In the genomic region with DNA sequence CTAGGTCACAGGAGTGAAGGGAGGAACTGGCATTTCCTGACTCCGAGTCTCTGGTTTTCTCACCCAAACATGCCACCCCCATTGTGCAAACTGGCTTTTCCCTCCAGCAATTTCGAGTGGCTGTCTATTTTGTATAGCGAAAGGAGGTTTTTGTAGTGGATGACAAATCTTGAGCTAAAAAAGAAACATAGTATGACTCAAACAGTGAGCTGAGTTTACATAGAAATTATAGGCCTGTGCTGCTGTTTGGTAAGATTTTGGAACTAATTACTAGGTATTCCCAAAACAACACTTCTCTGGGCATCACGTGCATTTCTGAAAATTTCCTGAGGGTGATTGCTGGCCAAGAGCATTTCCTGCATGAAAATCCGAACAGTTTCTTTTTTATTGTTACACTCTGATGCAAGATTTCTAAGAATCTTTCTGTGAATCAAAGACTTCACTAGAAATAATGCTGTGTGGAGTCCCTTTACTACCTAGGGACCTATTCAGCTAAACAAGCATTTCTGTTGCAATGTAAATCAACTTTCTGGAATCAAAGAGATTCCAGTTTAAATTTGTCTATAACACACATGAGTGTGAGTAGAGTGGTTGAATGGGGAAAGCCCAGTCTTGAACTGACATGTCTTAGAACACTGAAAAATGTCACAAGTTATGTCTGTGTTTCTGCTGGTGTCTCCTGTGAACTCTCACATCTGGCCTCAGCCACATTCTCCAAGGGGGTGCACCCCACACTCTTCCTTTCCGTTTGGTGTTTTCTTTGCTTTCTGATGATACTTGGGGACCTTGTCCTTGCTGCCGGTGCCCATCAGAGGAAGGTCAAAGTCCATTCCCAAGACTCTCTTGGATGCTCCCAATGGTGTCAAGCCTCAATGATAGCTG, we compare ENCODE assay signal across 8 cellular contexts. TPM values are rescaled to one million over a fixed set of nuclear protein-coding genes. Genes with fewer than 3 reads are reported as not detected.
A peak's percentile ranks its signal among the peaks of the same experiment; 100 is the strongest.
DNase-seq lines count a peak whose midpoint lies in the region; ATAC-seq and TF ChIP-seq lines count a peak whose summit lies in the region.

No MANE protein-coding gene starts in this region.

- H3K79me2 ChIP-seq in osteoblast (ENCODE audit: insufficient read depth, low read length): no peaks in the 10 kb centered on the region
- no peaks in the 10 kb centered on the region for H3K79me2 ChIP-seq in PC-3 (ENCODE audit: low read length)
- no peaks in the 10 kb centered on the region for H3K79me2 ChIP-seq in neural progenitor cell (ENCODE audit: low read depth)

- DNase-seq in GM13977 (ENCODE audit: low spot score) (peak; percentile 36), SK-MEL-5 (ENCODE audit: low read depth, low spot score) (peak; percentile 66), osteoblast (ENCODE audit: insufficient read length, low spot score, missing footprints) (no peak), SHP77 treated with DMSO at 0.1 percent for 48 hours (lab: John Stamatoyannopoulos, UW) (no peak), PC-3 (no peak), activated gamma-delta T cell (lab: John Stamatoyannopoulos, UW) (no peak), neural progenitor cell (ENCODE audit: low spot score) (no peak)

- peaks cover 11% of the 10 kb centered on the region for H3K4me1 Mint-ChIP-seq in neural progenitor cell

- H3K36me3 ChIP-seq in osteoblast (ENCODE audit: insufficient read depth, low read length) (no peaks in the 10 kb centered on the region), PC-3 (ENCODE audit: low read depth, low read length) (no peaks in the 10 kb centered on the region), neural progenitor cell (no peaks in the 10 kb centered on the region)

- H3K9me3 ChIP-seq in osteoblast (ENCODE audit: low read depth, low read length): no peaks in the 10 kb centered on the region
- H3K9me3 ChIP-seq in PC-3 (ENCODE audit: low read length): no peaks in the 10 kb centered on the region
- no peaks in the 10 kb centered on the region for H3K9me3 ChIP-seq in neural progenitor cell (ENCODE audit: low read depth)

- no peak overlapping the region for H2AFZ ChIP-seq in osteoblast (ENCODE audit: low read length)
- H2AFZ ChIP-seq in PC-3 (ENCODE audit: low read length): no peak overlapping the region
- H2AFZ ChIP-seq in neural progenitor cell (replicated peaks): no peak overlapping the region

- H4K20me1 ChIP-seq in osteoblast (ENCODE audit: insufficient read depth, low read length) (no peaks in the 10 kb centered on the region), PC-3 (ENCODE audit: low read length) (no peaks in the 10 kb centered on the region), neural progenitor cell (ENCODE audit: low read depth) (no peaks in the 10 kb centered on the region)

- no peaks in the 10 kb centered on the region for H3K36me3 Mint-ChIP-seq in neural progenitor cell

- BruUV-seq in PC-3 (replicated peaks; lab: Mats Ljungman, UMichigan): no TSS peak

- TF ChIP-seq CTCF in GM13977 (IDR thresholded peaks at IDR 0.05; ENCODE audit: extremely low read depth, insufficient read depth, missing control alignments) (no peak), osteoblast (IDR thresholded peaks at IDR 0.05; ENCODE audit: extremely low read depth, low read depth, low read length) (no peak), PC-3 (conservative IDR thresholded peaks at IDR 0.05; ENCODE audit: low read depth, low read length) (no peak), neural progenitor cell (IDR thresholded peaks at IDR 0.05) (no peak)

- peak; percentile 77 for ATAC-seq in GM21786 (IDR thresholded peaks at IDR 0.05; ENCODE audit: unreplicated experiment)
- ATAC-seq in PC-3: no peak

- no peak overlapping the region for H3K4me3 ChIP-seq in osteoblast (ENCODE audit: insufficient read depth, low read length)
- no peak overlapping the region for H3K4me3 ChIP-seq in PC-3 (ENCODE audit: low read length)
- H3K4me3 ChIP-seq in neural progenitor cell: no peak overlapping the region

- H3K27me3 Mint-ChIP-seq in neural progenitor cell (ENCODE audit: insufficient read depth, low read depth): no peaks in the 10 kb centered on the region

- H3K4me2 ChIP-seq in osteoblast (ENCODE audit: insufficient read depth, low read length) (peak overlapping the region; percentile 37), PC-3 (ENCODE audit: low read length) (no peak overlapping the region), neural progenitor cell (no peak overlapping the region)

- H3K27ac ChIP-seq in osteoblast (ENCODE audit: low read depth, low read length): no peak overlapping the region
- no peak overlapping the region for H3K27ac ChIP-seq in PC-3 (ENCODE audit: low read length)
- no peak overlapping the region for H3K27ac ChIP-seq in neural progenitor cell

- H3F3A ChIP-seq in PC-3 (ENCODE audit: low read length, unreplicated experiment) (no peaks in the 10 kb centered on the region), neural progenitor cell (ENCODE audit: low read depth) (no peaks in the 10 kb centered on the region)

- in situ Hi-C loops in GM13977 (cut with MboI; ENCODE audit: low pct_unique_long_range_greater_than_20kb, low sequenced_read_pairs, unreplicated experiment) (no loop called here), SK-MEL-5 (cut with HindIII; ENCODE audit: low pct_unique_long_range_greater_than_20kb, low sequenced_read_pairs) (no loop called here)

- H3K27ac Mint-ChIP-seq in neural progenitor cell: no peak overlapping the region

- H3K9me3 Mint-ChIP-seq in neural progenitor cell: no peaks in the 10 kb centered on the region

- intact Hi-C loops in PC-3 (cut with micrococcal nuclease): no loop called here

- POLR2A ChIA-PET in PC-3 (lab: Charles Lee; ENCODE audit: unreplicated experiment): no interaction called here

- H3K4me1 ChIP-seq in osteoblast (ENCODE audit: insufficient read depth, low read length) (no peaks in the 10 kb centered on the region), PC-3 (ENCODE audit: insufficient read depth, low read length) (no peaks in the 10 kb centered on the region), neural progenitor cell (no peaks in the 10 kb centered on the region)

- H3K9ac ChIP-seq in PC-3 (ENCODE audit: low read length): no peak overlapping the region
- H3K9ac ChIP-seq in neural progenitor cell: no peak overlapping the region

- no peaks in the 10 kb centered on the region for H3K9me2 ChIP-seq in PC-3 (replicated peaks; ENCODE audit: low read length)

- no peak overlapping the region for H3K4me3 Mint-ChIP-seq in neural progenitor cell

- H3K27me3 ChIP-seq in osteoblast (ENCODE audit: insufficient read depth, low read length): no peaks in the 10 kb centered on the region
- no peaks in the 10 kb centered on the region; the same call in 1 of the 2 replicates for H3K27me3 ChIP-seq in PC-3 (ENCODE audit: low read length)
- H3K27me3 ChIP-seq in neural progenitor cell: no peaks in the 10 kb centered on the region

- CTCF ChIA-PET in PC-3 (lab: Charles Lee): no interaction called here

RNA-seq across cellular contexts. Expression of gene DAPK1, which starts 33.3 kb away (rescaled TPM):
- 31.4 and 38.1 TPM in 2 replicates for total RNA-seq in SK-MEL-5 (2014; rRNA removed; shearing (Covaris generic))
- polyA plus RNA-seq in SK-MEL-5 (2015; cell fraction: cytosol; rRNA removed): 40.8 and 54.5 TPM in 2 replicates
- polyA plus RNA-seq in SK-MEL-5 (2015; cell fraction: nucleus; rRNA removed): 100 and 109 TPM in 2 replicates
- total RNA-seq in osteoblast (42.7 and 55.4 TPM in 2 replicates), PC-3 (2014; rRNA removed) (not detected in 2 replicates), neural progenitor cell (ENCODE audit: low replicate concordance) (29.5 and 47.5 TPM in 2 replicates)

Comparison
In these comparisons a context has a peak if more than half of its experiments do, and no peak if none do; other contexts are left out.
1. DNase-seq: peak in GM13977 (single experiment) and SK-MEL-5 (single experiment); none in osteoblast (single experiment), SHP77 treated with DMSO at 0.1 percent for 48 hours (single experiment), PC-3 (single experiment), activated gamma-delta T cell (single experiment) and neural progenitor cell (single experiment).
2. RNA of gene DAPK1, which starts 33.3 kb away (total RNA-seq): 42.7 to 55.4 TPM in osteoblast, 31.4 to 38.1 TPM in SK-MEL-5 and 29.5 to 47.5 TPM in neural progenitor cell; not detected in PC-3; every median in the first group is over 10 times any median in the second.